Comparison of ENCODE assay signal across 15 cellular contexts in the genomic region with DNA sequence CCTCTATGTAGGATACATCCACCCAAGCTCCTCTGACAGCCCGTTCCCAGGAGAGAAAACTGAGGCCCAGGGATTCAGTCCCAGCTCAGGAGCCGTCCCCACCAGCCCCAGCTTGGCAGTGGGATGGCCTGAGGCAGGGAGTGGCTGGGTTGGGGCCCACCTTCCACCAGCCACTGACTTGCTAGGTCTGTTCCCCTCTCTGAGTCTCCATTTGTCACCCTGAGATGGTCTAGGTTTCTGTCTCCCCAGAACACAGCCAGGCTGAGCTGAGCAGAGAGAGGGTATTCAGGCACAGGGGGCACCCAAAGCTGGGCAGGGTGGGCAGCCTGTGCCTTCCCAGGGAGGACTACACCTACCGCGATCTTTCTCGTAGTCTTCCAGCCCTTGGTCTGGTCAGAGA.
"Had no signal": no experiment of that assay in that cellular context is flagged by ENCODE, and none has a peak within 500 bp of the region (broad histone marks: within the 10 kb centered on the region; RNA-seq: fewer than 3 reads in every experiment).

No MANE protein-coding gene starts in this region.

- H3K4me1 Mint-ChIP-seq: nephron had no signal

- H3K9me3 Mint-ChIP-seq: activated naive CD4-positive, alpha-beta T cell treated with anti-CD3 and anti-CD28 coated beads, Interleukin-2, amount 50 U/mL, for 72 hours; activated T-helper 2 cell treated with anti-CD3 and anti-CD28 coated beads, Interferon-gamma antibody, Interleukin-2, Interleukin-4, amounts not matched to agents 10 μg/mL and 5 μg/mL and 100 μg/mL, durations not matched to agents 14 hours and 24 hours and 36 hours; memory B cell; nephron had no signal

- H3K4me3 Mint-ChIP-seq: memory B cell, nephron had no signal

- H3K36me3 Mint-ChIP-seq: activated naive CD4-positive, alpha-beta T cell treated with anti-CD3 and anti-CD28 coated beads, Interleukin-2, amount 50 U/mL, for 72 hours; memory B cell had no signal

- DNase-seq: activated CD4-positive, alpha-beta T cell treated with anti-CD3 and anti-CD28 coated beads, Interleukin-2, amount 50 U/mL, for 1 hour; caudate nucleus; colonic mucosa; esophagus squamous epithelium; occipital lobe; stimulated activated CD4-positive, alpha-beta T cell treated with anti-CD3 and anti-CD28 coated beads, Interleukin-1b, Interleukin-23, amount 100 ng/mL, for 48 hours; stomach had no signal

- ATAC-seq: activated CD4-positive, CD25-positive, alpha-beta regulatory T cell treated with anti-CD3 and anti-CD28 coated beads, Interleukin-2, amount 50 U/mL, for 24 hours; activated naive CD4-positive, alpha-beta T cell treated with anti-CD3 and anti-CD28 coated beads, Interleukin-2, amount 50 U/mL, for 72 hours; left lung; psoas muscle; right lobe of liver had no signal

- H3K27ac Mint-ChIP-seq: activated naive CD4-positive, alpha-beta T cell treated with anti-CD3 and anti-CD28 coated beads, Interleukin-2, amount 50 U/mL, for 72 hours; activated T-helper 2 cell treated with anti-CD3 and anti-CD28 coated beads, Interferon-gamma antibody, Interleukin-2, Interleukin-4, amounts not matched to agents 10 μg/mL and 5 μg/mL and 100 μg/mL, durations not matched to agents 14 hours and 24 hours and 36 hours; memory B cell; nephron had no signal
